ENCODE assay signal across 8 cellular contexts in genomic region chr17:82023447-82024241, GRCh38. TPM values are rescaled to one million over a fixed set of nuclear protein-coding genes. Genes with fewer than 3 reads are reported as not detected.
DNase-seq lines count a peak whose midpoint lies in the region; ATAC-seq lines count a peak whose summit lies in the region.

No MANE protein-coding gene starts in this region.

- H3K9me2 ChIP-seq in Karpas-422 (replicated peaks; ENCODE audit: insufficient read depth, low read length), result no peaks in the 10 kb centered on the region

- H3K36me3 Mint-ChIP-seq in stimulated activated naive CD8-positive, alpha-beta T cell treated with anti-CD3 and anti-CD28 coated beads, Interleukin-15, Interleukin-2, amounts not matched to agents 100 ng/mL and 50 ng/mL, for 24 hours (ENCODE audit: low read depth), result peaks cover 4% of the 10 kb centered on the region

- peaks cover 3% of the 10 kb centered on the region; the same call in 1 of the 2 replicates for H4K20me1 ChIP-seq in Karpas-422 (ENCODE audit: insufficient read depth, low read depth, low read length)

- no peaks in the 10 kb centered on the region for H3K27me3 Mint-ChIP-seq in stimulated activated naive CD8-positive, alpha-beta T cell treated with anti-CD3 and anti-CD28 coated beads, Interleukin-15, Interleukin-2, amounts not matched to agents 100 ng/mL and 50 ng/mL, for 24 hours

- peak overlapping the region; percentile 84 for H2AFZ ChIP-seq in Karpas-422 (ENCODE audit: low read length)

- peak overlapping the region; percentile 96 for H3K4me2 ChIP-seq in Karpas-422 (ENCODE audit: low read depth, low read length, poor library complexity, severe bottlenecking)

- H3K27ac ChIP-seq in Karpas-422 (ENCODE audit: low read length), result 0 out of 2 replicates have a peak overlapping the region, but pooled peaks have one; percentile 28

- DNase-seq in D341Med (ENCODE audit: low spot score) (peak; percentile 66), Karpas-422 (peak; percentile 79), iPS-NIHi11 (ENCODE audit: low spot score) (peak; percentile 45), pons (ENCODE audit: low spot score) (no peak), medulla oblongata (ENCODE audit: extremely low spot score) (no peak)
- peak; percentile 31 for DNase-seq in activated naive CD4-positive, alpha-beta T cell treated with anti-CD3 and anti-CD28 coated beads, Interleukin-2, amount 50 U/mL, for 16 hours

- no peaks in the 10 kb centered on the region for H3K36me3 ChIP-seq in Karpas-422 (ENCODE audit: insufficient read depth, low read length)

- peaks cover 30% of the 10 kb centered on the region for H3K4me1 ChIP-seq in Karpas-422 (ENCODE audit: low read length)

- H3K4me3 ChIP-seq in Karpas-422 (ENCODE audit: low read length), result peak overlapping the region; percentile 98

- no peaks in the 10 kb centered on the region for H3K9me3 ChIP-seq in Karpas-422 (ENCODE audit: low read length)

- ATAC-seq in GM19328 (IDR thresholded peaks at IDR 0.05; ENCODE audit: unreplicated experiment), result peak; percentile 1

- peaks cover 14% of the 10 kb centered on the region for H3K4me1 Mint-ChIP-seq in stimulated activated naive CD8-positive, alpha-beta T cell treated with anti-CD3 and anti-CD28 coated beads, Interleukin-15, Interleukin-2, amounts not matched to agents 100 ng/mL and 50 ng/mL, for 24 hours (ENCODE audit: low read depth)

- no peaks in the 10 kb centered on the region for H3K27me3 ChIP-seq in Karpas-422 (ENCODE audit: low read length)

- H3K27ac Mint-ChIP-seq in stimulated activated naive CD8-positive, alpha-beta T cell treated with anti-CD3 and anti-CD28 coated beads, Interleukin-15, Interleukin-2, amounts not matched to agents 100 ng/mL and 50 ng/mL, for 24 hours, result no peak overlapping the region

- H3K9me3 Mint-ChIP-seq in stimulated activated naive CD8-positive, alpha-beta T cell treated with anti-CD3 and anti-CD28 coated beads, Interleukin-15, Interleukin-2, amounts not matched to agents 100 ng/mL and 50 ng/mL, for 24 hours, result no peaks in the 10 kb centered on the region

- H3K9ac ChIP-seq in Karpas-422 (ENCODE audit: low read length), result peak overlapping the region; percentile 96

- H3K79me2 ChIP-seq in Karpas-422 (ENCODE audit: low read length), result peaks cover 26% of the 10 kb centered on the region

- H3K4me3 Mint-ChIP-seq in stimulated activated naive CD8-positive, alpha-beta T cell treated with anti-CD3 and anti-CD28 coated beads, Interleukin-15, Interleukin-2, amounts not matched to agents 100 ng/mL and 50 ng/mL, for 24 hours, result peak overlapping the region; percentile 88

RNA-seq across cellular contexts. Expression of gene LRRC45, which starts 0.5 kb away (rescaled TPM):
- total RNA-seq in Karpas-422 (2014; rRNA removed; shearing (Covaris generic); ENCODE audit: low replicate concordance), result 13.3 and 20.2 TPM in 2 replicates

RNA-seq across cellular contexts. Expression of gene CENPX, which starts 1.0 kb away (rescaled TPM):
- total RNA-seq in Karpas-422 (2014; rRNA removed; shearing (Covaris generic); ENCODE audit: low replicate concordance), result 51.4 and 69.3 TPM in 2 replicates

RNA-seq across cellular contexts. Expression of gene RAC3, which starts 7.8 kb away (rescaled TPM):
- total RNA-seq in Karpas-422 (2014; rRNA removed; shearing (Covaris generic); ENCODE audit: low replicate concordance), result 9.6 and 9.7 TPM in 2 replicates

RNA-seq across cellular contexts. Expression of gene DCXR, which starts 13.9 kb away (rescaled TPM):
- total RNA-seq in Karpas-422 (2014; rRNA removed; shearing (Covaris generic); ENCODE audit: low replicate concordance), result 103 and 164 TPM in 2 replicates

RNA-seq across cellular contexts. Expression of gene RFNG, which starts 28.0 kb away (rescaled TPM):
- 16.5 and 26.8 TPM in 2 replicates for total RNA-seq in Karpas-422 (2014; rRNA removed; shearing (Covaris generic); ENCODE audit: low replicate concordance)

Comparison
In these comparisons a context has a peak if more than half of its experiments do, and no peak if none do; other contexts are left out.
1. DNase-seq: peak in D341Med (single experiment), Karpas-422 (single experiment), activated naive CD4-positive, alpha-beta T cell treated with anti-CD3 and anti-CD28 coated beads, Interleukin-2, amount 50 U/mL, for 16 hours (single experiment) and iPS-NIHi11 (single experiment); none in pons (single experiment) and medulla oblongata (single experiment).